ENCODE assay signal across 10 cellular contexts in genomic region chr3:186790261-186790981, GRCh38. TPM values are rescaled to one million over a fixed set of nuclear protein-coding genes. Genes with fewer than 3 reads are reported as not detected.
DNase-seq lines count a peak whose midpoint lies in the region; ATAC-seq and TF ChIP-seq lines count a peak whose summit lies in the region.
"Had no signal": no experiment of that assay in that cellular context is flagged by ENCODE, and none has a peak within 500 bp of the region (broad histone marks: within the 10 kb centered on the region; RNA-seq: fewer than 3 reads in every experiment).

No MANE protein-coding gene starts in this region.

- no peak overlapping the region for H2AFZ ChIP-seq in KMS-11 (ENCODE audit: low read depth)

- no peak overlapping the region for H3K4me2 ChIP-seq in KMS-11

- H3K27ac ChIP-seq in KMS-11 (peak overlapping the region; percentile 95; the same call in 1 of the 2 replicates), uterus (no peak overlapping the region)

- DNase-seq in ELF-1 (ENCODE audit: low read depth, low spot score) = peak; percentile 60
- DNase-seq in activated CD8-positive, alpha-beta memory T cell treated with anti-CD3 and anti-CD28 coated beads, Interleukin-2, amount 10 ng/mL, durations not matched to agents 7 days and 5 days = no peak
- DNase-seq in left colon = no peak
- DNase-seq in HPDE6-E6E7 (ENCODE audit: extremely low spot score) = no peak
- DNase-seq in uterus = no peak

- intact Hi-C loops in left colon (cut with DNase I, micrococcal nuclease) = no loop called here
- intact Hi-C loops in uterus (cut with DNase I; ENCODE audit: low total_unique reads) = no loop called here

- H3K27ac Mint-ChIP-seq in activated CD8-positive, alpha-beta memory T cell treated with anti-CD3 and anti-CD28 coated beads, Interleukin-2, amount 10 ng/mL, durations not matched to agents 7 days and 5 days = peak overlapping the region; percentile 68
- H3K27ac Mint-ChIP-seq: T-helper 1 cell treated with Interleukin-12 subunit alpha and Interleukin-12 subunit beta and Interleukin-4 antibody, amounts not matched to agents 30 μg/mL and 1 μg/mL, for 36 hours had no signal

- H3K9me3 ChIP-seq in uterus = no peaks in the 10 kb centered on the region

- peaks cover 57% of the 10 kb centered on the region for H4K20me1 ChIP-seq in KMS-11 (ENCODE audit: insufficient read depth)

- H3K4me3 ChIP-seq in KMS-11 (IDR thresholded peaks at IDR 0.05; ENCODE audit: insufficient read depth, low read depth, low read length) = no peak overlapping the region
- H3K4me3 ChIP-seq in uterus = no peak overlapping the region

- H3K4me1 Mint-ChIP-seq in activated CD8-positive, alpha-beta memory T cell treated with anti-CD3 and anti-CD28 coated beads, Interleukin-2, amount 10 ng/mL, durations not matched to agents 7 days and 5 days = peaks cover 44% of the 10 kb centered on the region

- H3K36me3 Mint-ChIP-seq in activated CD8-positive, alpha-beta memory T cell treated with anti-CD3 and anti-CD28 coated beads, Interleukin-2, amount 10 ng/mL, durations not matched to agents 7 days and 5 days = peaks cover 83% of the 10 kb centered on the region

- H3K27me3 Mint-ChIP-seq in activated CD8-positive, alpha-beta memory T cell treated with anti-CD3 and anti-CD28 coated beads, Interleukin-2, amount 10 ng/mL, durations not matched to agents 7 days and 5 days = no peaks in the 10 kb centered on the region

- H3K4me3 Mint-ChIP-seq in activated CD8-positive, alpha-beta memory T cell treated with anti-CD3 and anti-CD28 coated beads, Interleukin-2, amount 10 ng/mL, durations not matched to agents 7 days and 5 days = no peak overlapping the region
- H3K4me3 Mint-ChIP-seq: T-helper 1 cell treated with Interleukin-12 subunit alpha and Interleukin-12 subunit beta and Interleukin-4 antibody, amounts not matched to agents 30 μg/mL and 1 μg/mL, for 36 hours had no signal

- peaks cover 23% of the 10 kb centered on the region for H3K4me1 ChIP-seq in KMS-11 (ENCODE audit: low read depth, poor library complexity, severe bottlenecking)
- H3K4me1 ChIP-seq in uterus = peaks cover 0 to 16% of the 10 kb centered on the region in 2 donors

- ATAC-seq in activated CD8-positive, alpha-beta memory T cell treated with anti-CD3 and anti-CD28 coated beads, Interleukin-2, amount 10 ng/mL, durations not matched to agents 7 days and 5 days = peak; percentile 8
- ATAC-seq in left colon = peak; percentile 36
- ATAC-seq in HG03025 (IDR thresholded peaks at IDR 0.05; ENCODE audit: low FRiP score, unreplicated experiment) = no peak
- no peak for ATAC-seq in GM21737 (IDR thresholded peaks at IDR 0.05; ENCODE audit: unreplicated experiment)

- H3K27me3 ChIP-seq in KMS-11 (ENCODE audit: insufficient read depth, low read depth) (no peaks in the 10 kb centered on the region), uterus (no peaks in the 10 kb centered on the region)

- no peak for TF ChIP-seq CTCF in KMS-11 (conservative IDR thresholded peaks at IDR 0.05; ENCODE audit: low read depth, low read length)
- TF ChIP-seq CTCF in uterus (IDR thresholded peaks at IDR 0.05) = no peak

- no peak for TF ChIP-seq POLR2A in uterus (IDR thresholded peaks at IDR 0.05)

- no peak overlapping the region for H3K9ac ChIP-seq in KMS-11

- H3K36me3 ChIP-seq in KMS-11 (ENCODE audit: insufficient read depth) (peaks cover 52% of the 10 kb centered on the region), uterus (no peaks in the 10 kb centered on the region)

- H3K9me3 Mint-ChIP-seq in activated CD8-positive, alpha-beta memory T cell treated with anti-CD3 and anti-CD28 coated beads, Interleukin-2, amount 10 ng/mL, durations not matched to agents 7 days and 5 days (ENCODE audit: low read depth) = no peaks in the 10 kb centered on the region
- H3K9me3 Mint-ChIP-seq: T-helper 1 cell treated with Interleukin-12 subunit alpha and Interleukin-12 subunit beta and Interleukin-4 antibody, amounts not matched to agents 30 μg/mL and 1 μg/mL, for 36 hours had no signal

- H3K79me2 ChIP-seq in KMS-11 (ENCODE audit: insufficient read depth, low read depth) = peaks cover 38% of the 10 kb centered on the region

- CTCF ChIA-PET in activated CD8-positive, alpha-beta memory T cell treated with anti-CD3 and anti-CD28 coated beads, Interleukin-2, amount 10 ng/mL, durations not matched to agents 7 days and 5 days (lab: Charles Lee) = interaction anchor here (0.9 kb wide), 1 partner anchor 31 kb away, joined by 3 read pairs; no protein-coding TSS in a partner anchor

RNA-seq across cellular contexts. Expression of gene EIF4A2, which starts 7.0 kb away (rescaled TPM):
- total RNA-seq in activated CD8-positive, alpha-beta memory T cell treated with anti-CD3 and anti-CD28 coated beads, Interleukin-2, amount 10 ng/mL, durations not matched to agents 7 days and 5 days = 100 to 1,000 TPM; 374 to 441 TPM
- 100 to 1,000 TPM; 214 to 343 TPM for total RNA-seq in left colon
- total RNA-seq in uterus = 1,000 to 10,000 TPM in 1 of 4 donors, 100 to 1,000 TPM in 3; 429 to 1,121 (median 514) TPM

RNA-seq across cellular contexts. Expression of gene RFC4, which starts 15.9 kb away (rescaled TPM):
- total RNA-seq in activated CD8-positive, alpha-beta memory T cell treated with anti-CD3 and anti-CD28 coated beads, Interleukin-2, amount 10 ng/mL, durations not matched to agents 7 days and 5 days = 100 to 1,000 TPM; 111 to 114 TPM
- 1 to 10 TPM; 6.6 to 7.8 TPM for total RNA-seq in left colon
- total RNA-seq in uterus = 10 to 100 TPM in 3 of 4 donors, 1 to 10 TPM in 1; 2.8 to 43.8 (median 26.6) TPM

RNA-seq across cellular contexts. Expression of gene ADIPOQ, which starts 52.1 kb away (rescaled TPM):
- total RNA-seq in activated CD8-positive, alpha-beta memory T cell treated with anti-CD3 and anti-CD28 coated beads, Interleukin-2, amount 10 ng/mL, durations not matched to agents 7 days and 5 days = not detected
- total RNA-seq in left colon (1 to 10 TPM in 1 of 2 donors, under 1 TPM in 1; 0.15 to 3.1 TPM), uterus (not detected)
- total RNA-seq: renal cortical epithelial cell had no signal

Comparison
In these comparisons a context has a peak if more than half of its experiments do, and no peak if none do; other contexts are left out.
1. ATAC-seq: peak in activated CD8-positive, alpha-beta memory T cell treated with anti-CD3 and anti-CD28 coated beads, Interleukin-2, amount 10 ng/mL, durations not matched to agents 7 days and 5 days (single experiment) and left colon (single experiment); none in HG03025 (single experiment) and GM21737 (single experiment).